In genomic region chr1:18470650-18471355, GRCh38 we compare ENCODE assay signal across 1 cellular context.
TF ChIP-seq lines count a peak whose summit lies in the region.

No MANE protein-coding gene starts in this region.

TF ChIP-seq in GM23338, 12 proteins besides CTCF, POLR2A, EP300 and RAD21 (continued from another document):
- no peak for TF ChIP-seq ETS1 (IDR thresholded peaks at IDR 0.05)
- no peak for TF ChIP-seq ZNF114 (CRISPR knock-in tag; IDR thresholded peaks at IDR 0.05)
- no peak for TF ChIP-seq JUNB (IDR thresholded peaks at IDR 0.05; ENCODE audit: unreplicated experiment)
- TF ChIP-seq ZNF462 (CRISPR knock-in tag; IDR thresholded peaks at IDR 0.05) = no peak
- no peak for TF ChIP-seq NANOG (IDR thresholded peaks at IDR 0.05; ENCODE audit: borderline replicate concordance)
- no peak for TF ChIP-seq CREB1 (CRISPR knock-in tag; IDR thresholded peaks at IDR 0.05; ENCODE audit: low read depth)
- no peak for TF ChIP-seq EZH2phosphoT487 (IDR thresholded peaks at IDR 0.05; ENCODE audit: unreplicated experiment)
- no peak for TF ChIP-seq ZNF331 (CRISPR knock-in tag; IDR thresholded peaks at IDR 0.05; ENCODE audit: low read depth)
- TF ChIP-seq POLR2AphosphoS5 (IDR thresholded peaks at IDR 0.05; ENCODE audit: low read depth) = no peak
